ENCODE assay signal across 9 cellular contexts in the genomic region with DNA sequence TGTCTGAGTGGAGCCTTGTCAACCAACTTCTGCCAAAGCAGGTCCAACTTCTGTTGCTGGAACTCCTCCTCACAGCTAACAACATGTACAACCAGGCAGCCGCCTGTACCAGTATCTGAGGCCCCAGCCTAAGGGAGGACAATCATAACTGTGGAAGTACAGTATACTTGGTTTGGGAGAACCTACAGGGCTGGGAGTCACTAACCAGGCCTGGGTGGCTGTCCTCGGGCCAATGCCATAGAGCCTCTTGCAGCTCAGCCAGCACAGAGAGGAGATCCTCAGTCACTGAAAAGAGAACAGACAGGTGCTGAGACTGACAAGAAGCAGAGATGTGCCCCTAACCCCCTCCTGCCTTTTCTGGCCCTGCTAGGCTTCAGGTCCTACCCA. TPM values are rescaled to one million over a fixed set of nuclear protein-coding genes. Genes with fewer than 3 reads are reported as not detected.
A peak's percentile ranks its signal among the peaks of the same experiment; 100 is the strongest.
DNase-seq lines count a peak whose midpoint lies in the region; TF ChIP-seq lines count a peak whose summit lies in the region.
"Had no signal": no experiment of that assay in that cellular context is flagged by ENCODE, and none has a peak within 500 bp of the region (broad histone marks: within the 10 kb centered on the region; RNA-seq: fewer than 3 reads in every experiment).

No MANE protein-coding gene starts in this region.

- BruUV-seq in mammary epithelial cell (replicated peaks; lab: Mats Ljungman, UMichigan): no TSS peak

- no peak for DNase-seq in AG10803 (ENCODE audit: low read depth)
- DNase-seq in mammary epithelial cell: no peak
- DNase-seq in NCI-H2081 treated with DMSO at 0.1 percent for 48 hours (lab: John Stamatoyannopoulos, UW): no peak
- no peak for DNase-seq in iPS-NIHi11 (ENCODE audit: low spot score)
- no peak for DNase-seq in SW 1271 (lab: John Stamatoyannopoulos, UW)
- DNase-seq in glomerular visceral epithelial cell (ENCODE audit: extremely low spot score): no peak
- DNase-seq: stimulated activated CD4-positive, alpha-beta T cell treated with anti-CD3 and anti-CD28 coated beads, Interleukin-4, amount 100 ng/mL, for 4 hours had no signal

- intact Hi-C loops in mammary epithelial cell (cut with micrococcal nuclease): no loop called here

- peak overlapping the region; percentile 77 for H3K4me3 ChIP-seq in AG10803 (ENCODE audit: low read length)
- H3K4me3 ChIP-seq in HUES48 (ENCODE audit: low read depth, low read length): peak overlapping the region; percentile 82
- H3K4me3 ChIP-seq in mammary epithelial cell (replicated peaks in 1 of 3; ENCODE audit: insufficient read depth in 1 of 3, low read depth in 2 of 3, low read length in 3 of 3): peak overlapping the region; percentile 66 to 82 (median 71)
- H3K4me3 ChIP-seq in muscle layer of duodenum (ENCODE audit: low read depth in 1 of 2, low read length in 2 of 2): peak overlapping the region; percentile 72 to 88

- H3K4me1 ChIP-seq in HUES48 (ENCODE audit: control insufficient read depth, insufficient read depth, low read length) (peaks cover 12% of the 10 kb centered on the region), mammary epithelial cell (ENCODE audit: insufficient read depth, low read length) (peaks cover 42% of the 10 kb centered on the region), muscle layer of duodenum (ENCODE audit: control insufficient read depth in 1 of 2, insufficient read depth in 2 of 2, low read length in 2 of 2) (peaks cover 4 to 37% of the 10 kb centered on the region in 2 donors)

- no peaks in the 10 kb centered on the region for H4K20me1 ChIP-seq in mammary epithelial cell (ENCODE audit: insufficient read depth, low read length)

- H3K79me2 ChIP-seq in mammary epithelial cell (ENCODE audit: insufficient read depth, low read length): peaks cover 57% of the 10 kb centered on the region

- H3K9ac ChIP-seq in HUES48 (ENCODE audit: low read depth, low read length) (0 out of 2 replicates have a peak overlapping the region, but pooled peaks have one; percentile 48), mammary epithelial cell (ENCODE audit: insufficient read depth, low read length) (peak overlapping the region; percentile 14)

- H3K4me2 ChIP-seq in mammary epithelial cell (ENCODE audit: insufficient read depth, low read depth, low read length): peak overlapping the region; percentile 99

- H3K9me3 ChIP-seq in HUES48 (ENCODE audit: control insufficient read depth, insufficient read depth, low read length) (no peaks in the 10 kb centered on the region), mammary epithelial cell (replicated peaks; ENCODE audit: insufficient read depth, low read length) (no peaks in the 10 kb centered on the region), muscle layer of duodenum (ENCODE audit: control insufficient read depth in 1 of 2, low read length in 2 of 2) (no peaks in the 10 kb centered on the region)

- in situ Hi-C loops in mammary epithelial cell (cut with MboI; ENCODE audit: low sequenced_read_pairs in 2 of 2): no loop called here

- dilution Hi-C loops in mammary epithelial cell (cut with HindIII; ENCODE audit: low sequenced_read_pairs): no loop called here

- H3K27ac ChIP-seq in HUES48 (ENCODE audit: low read depth, low read length): no peak overlapping the region
- H3K27ac ChIP-seq in mammary epithelial cell (ENCODE audit: insufficient read depth, low read depth, low read length): no peak overlapping the region
- no peak overlapping the region for H3K27ac ChIP-seq in muscle layer of duodenum (ENCODE audit: low read length)

- H3K36me3 ChIP-seq in HUES48 (ENCODE audit: control insufficient read depth, insufficient read depth, low read length) (peaks cover 44% of the 10 kb centered on the region), mammary epithelial cell (ENCODE audit: insufficient read depth, low read length) (peaks cover 17% of the 10 kb centered on the region), muscle layer of duodenum (ENCODE audit: control insufficient read depth in 1 of 2, insufficient read depth in 2 of 2, low read length in 2 of 2) (peaks cover 25 to 42% of the 10 kb centered on the region in 2 donors)

- no peaks in the 10 kb centered on the region for H3K27me3 ChIP-seq in HUES48 (ENCODE audit: control insufficient read depth, insufficient read depth, low read length)
- no peaks in the 10 kb centered on the region for H3K27me3 ChIP-seq in mammary epithelial cell (ENCODE audit: insufficient read depth, low read length)
- H3K27me3 ChIP-seq in muscle layer of duodenum (ENCODE audit: low read depth, low read length): no peaks in the 10 kb centered on the region

- no peak for TF ChIP-seq CTCF in AG10803 (conservative IDR thresholded peaks at IDR 0.05; ENCODE audit: low read length)
- TF ChIP-seq CTCF in mammary epithelial cell (conservative IDR thresholded peaks at IDR 0.05 in 1 of 2, IDR thresholded peaks at IDR 0.05 in 1 of 2; ENCODE audit: extremely low read depth in 1 of 2, insufficient read depth in 1 of 2, low read depth in 1 of 2, low read length in 2 of 2): no peak

- 55% methylated on average over 2 of the region's 2 CpGs for WGBS in mammary epithelial cell (ENCODE audit: low coverage, missing lambda C conversion rate)

- CTCF ChIA-PET in mammary epithelial cell (lab: Charles Lee; ENCODE audit: low non-redundant PET): interaction anchor here (0.5 to 0.6 kb wide), 3 partner anchors 37 to 654 kb away, joined by 3 to 14 read pairs (median 3); partner anchors contain the start of gene USP19

- H2AFZ ChIP-seq in mammary epithelial cell (ENCODE audit: low read depth, low read length): no peak overlapping the region

RNA-seq across cellular contexts. Expression of gene DALRD3, which starts 1.2 kb away (rescaled TPM):
- total RNA-seq in mammary epithelial cell: 10 to 100 TPM; 20.3 to 27.8 TPM
- 48.8 TPM for polyA plus RNA-seq in mammary epithelial cell
- polyA minus RNA-seq in mammary epithelial cell: 170 TPM

RNA-seq across cellular contexts. Expression of gene NDUFAF3, which starts 4.7 kb away (rescaled TPM):
- total RNA-seq in mammary epithelial cell: 10 to 100 TPM; 27.0 to 83.6 TPM
- 73.1 TPM for polyA plus RNA-seq in mammary epithelial cell
- polyA minus RNA-seq in mammary epithelial cell: 41.2 TPM

RNA-seq across cellular contexts. Expression of gene WDR6, which starts 10.0 kb away (rescaled TPM):
- total RNA-seq in mammary epithelial cell: 100 to 1,000 TPM in 1 of 2 donors, 10 to 100 TPM in 1; 91.2 to 108 TPM
- 93.9 TPM for polyA plus RNA-seq in mammary epithelial cell
- polyA minus RNA-seq in mammary epithelial cell: 208 TPM

RNA-seq across cellular contexts. Expression of gene IMPDH2, which starts 12.0 kb away (rescaled TPM):
- total RNA-seq in mammary epithelial cell: 100 to 1,000 TPM; 204 to 205 TPM
- polyA plus RNA-seq in mammary epithelial cell: 235 TPM
- polyA minus RNA-seq in mammary epithelial cell: 360 TPM

RNA-seq across cellular contexts. Expression of gene P4HTM, which starts 27.2 kb away (rescaled TPM):
- 10 to 100 TPM in 1 of 2 donors, 1 to 10 TPM in 1; 8.1 to 10.2 TPM for total RNA-seq in mammary epithelial cell
- polyA plus RNA-seq in mammary epithelial cell: 4.7 TPM
- polyA minus RNA-seq in mammary epithelial cell: 2.9 TPM
